In genomic region chr5:51131266-51131665, GRCh38 we compare ENCODE assay signal across 28 cellular contexts.
"Had no signal": no experiment of that assay in that cellular context is flagged by ENCODE, and none has a peak within 500 bp of the region (broad histone marks: within the 10 kb centered on the region; RNA-seq: fewer than 3 reads in every experiment).

No MANE protein-coding gene starts in this region.

- H3K4me1 Mint-ChIP-seq: activated T-helper 17 cell treated with anti-CD3 and anti-CD28 coated beads, Interleukin-2, amount 50 U/mL, for 72 hours had no signal

- H3K36me3 ChIP-seq: brain microvascular endothelial cell, gastrocnemius medialis, heart right ventricle had no signal

- DNase-seq: activated CD4-positive, alpha-beta T cell treated with anti-CD3 and anti-CD28 coated beads for 48 hours; activated CD4-positive, alpha-beta T cell treated with anti-CD3 and anti-CD28 coated beads, Interleukin-2, amount 50 U/mL, for 1 hour; activated CD4-positive, alpha-beta T cell treated with anti-CD3 and anti-CD28 coated beads, Interleukin-2, amount 50 U/mL, for 48 hours; activated CD8-positive, alpha-beta memory T cell treated with anti-CD3 and anti-CD28 coated beads for 24 hours; activated CD8-positive, alpha-beta T cell treated with anti-CD3 and anti-CD28 coated beads for 36 hours; activated effector memory CD4-positive, alpha-beta T cell treated with Interleukin-2 at 50 U/mL for 16 hours; activated gamma-delta T cell treated with Interleukin-2 at 50 U/mL for 16 hours; activated naive CD4-positive, alpha-beta T cell treated with anti-CD3 and anti-CD28 coated beads, Interleukin-2, amount 50 U/mL, for 16 hours; activated naive CD4-positive, alpha-beta T cell treated with Interleukin-2 at 50 U/mL for 16 hours; activated T-cell treated with anti-CD3 and anti-CD28 coated beads, Interleukin-2, amount 50 U/mL, for 4 hours; amniotic stem cell; anterior cingulate cortex; brain microvascular endothelial cell; caudate nucleus; cortex of kidney; effector CD8-positive, alpha-beta T cell; foreskin fibroblast; gastrocnemius medialis; heart right ventricle; T-helper 2 cell had no signal

- FAIRE-seq: astrocyte, endometrium, endothelial cell of umbilical vein had no signal

- H3K27me3 Mint-ChIP-seq: activated CD8-positive, alpha-beta T cell treated with anti-CD3 and anti-CD28 coated beads for 36 hours; activated naive CD8-positive, alpha-beta T cell; activated T-helper 17 cell treated with anti-CD3 and anti-CD28 coated beads, Interleukin-2, amount 50 U/mL, for 72 hours had no signal

- H3K4me3 Mint-ChIP-seq: activated CD8-positive, alpha-beta T cell treated with anti-CD3 and anti-CD28 coated beads for 36 hours; activated naive CD8-positive, alpha-beta T cell; activated T-cell treated with anti-CD3 and anti-CD28 coated beads, Interleukin-2, amount 50 U/mL, for 4 hours; activated T-helper 17 cell treated with anti-CD3 and anti-CD28 coated beads, Interleukin-2, amount 50 U/mL, for 72 hours; WTC11 had no signal

- H3K27me3 ChIP-seq: brain microvascular endothelial cell, gastrocnemius medialis, heart right ventricle, hepatocyte had no signal

- H3K27ac Mint-ChIP-seq: activated CD8-positive, alpha-beta T cell treated with anti-CD3 and anti-CD28 coated beads for 36 hours; activated naive CD8-positive, alpha-beta T cell; activated T-helper 17 cell treated with anti-CD3 and anti-CD28 coated beads, Interleukin-2, amount 50 U/mL, for 72 hours; WTC11 had no signal

- H3K36me3 Mint-ChIP-seq: activated naive CD8-positive, alpha-beta T cell had no signal

- H3K4me3 ChIP-seq: gastrocnemius medialis, heart right ventricle, hepatocyte had no signal

- ATAC-seq: activated CD8-positive, alpha-beta T cell treated with anti-CD3 and anti-CD28 coated beads for 36 hours; activated T-cell treated with anti-CD3 and anti-CD28 coated beads, Interleukin-2, amount 50 U/mL, for 4 hours; activated T-helper 17 cell treated with anti-CD3 and anti-CD28 coated beads, Interleukin-2, amount 50 U/mL, for 72 hours; esophagus mucosa; gastrocnemius medialis; heart right ventricle; WTC11 had no signal
